ENCODE assay signal across 8 cellular contexts in genomic region chr17:21275047-21275578, GRCh38. TPM values are rescaled to one million over a fixed set of nuclear protein-coding genes. Genes with fewer than 3 reads are reported as not detected.
DNase-seq lines count a peak whose midpoint lies in the region; ATAC-seq and TF ChIP-seq lines count a peak whose summit lies in the region.

No MANE protein-coding gene starts in this region.

- peak; percentile 18 for ATAC-seq in GM18511 (IDR thresholded peaks at IDR 0.05; ENCODE audit: unreplicated experiment)

- H3K9me3 ChIP-seq in SJSA1 (replicated peaks) = no peaks in the 10 kb centered on the region
- no peaks in the 10 kb centered on the region for H3K9me3 ChIP-seq in skeletal muscle tissue (ENCODE audit: control insufficient read depth in 3 of 3, low read length in 3 of 3)

- POLR2A ChIA-PET in AG04449 (lab: Yijun Ruan, JAX) = interaction anchor here (0.8 to 1.6 kb wide), 3 partner anchors 10 to 108 kb away, joined by 3 to 5 read pairs (median 4); no protein-coding TSS in a partner anchor

- H3K27ac ChIP-seq in SJSA1 = no peak overlapping the region
- peak overlapping the region; percentile 69 for H3K27ac ChIP-seq in skeletal muscle tissue (ENCODE audit: low read depth, low read length)

- no peak for TF ChIP-seq CTCF in AG04449 (IDR thresholded peaks at IDR 0.05; ENCODE audit: insufficient read depth, low read length, missing control alignments)
- TF ChIP-seq CTCF in fibroblast of villous mesenchyme (IDR thresholded peaks at IDR 0.05; ENCODE audit: insufficient read depth, low read depth, low read length) = no peak
- TF ChIP-seq CTCF in GM13977 (IDR thresholded peaks at IDR 0.05; ENCODE audit: extremely low read depth, insufficient read depth, missing control alignments) = no peak

- H3K4me1 ChIP-seq in SJSA1 (replicated peaks) (peaks cover 20% of the 10 kb centered on the region), skeletal muscle tissue (ENCODE audit: control insufficient read depth in 3 of 3, insufficient read depth in 3 of 3, low read length in 3 of 3) (peaks cover 38 to 52% (median 50%) of the 10 kb centered on the region in 3 donors)

- no peak for DNase-seq in AG04449 (ENCODE audit: low read depth, low spot score)
- peak in 1 of 2 experiments; percentile 56 for DNase-seq in SJSA1 (ENCODE audit: low read depth in 1 of 2, low spot score in 2 of 2)
- DNase-seq in fibroblast of villous mesenchyme (ENCODE audit: low read depth) = no peak
- DNase-seq in C1 segment of cervical spinal cord (lab: John Stamatoyannopoulos, UW) = no peak
- DNase-seq in GM13977 (ENCODE audit: low spot score) = no peak
- no peak for DNase-seq in stimulated activated CD8-positive, alpha-beta memory T cell treated with anti-CD3 and anti-CD28 coated beads, Interleukin-4, amount 100 ng/mL, for 48 hours

- H3K9ac ChIP-seq in skeletal muscle tissue (ENCODE audit: low read depth in 1 of 3, low read length in 3 of 3) = peak overlapping the region; percentile 76 to 91 (median 85)

- H3K27me3 ChIP-seq in SJSA1 (replicated peaks) (no peaks in the 10 kb centered on the region), skeletal muscle tissue (ENCODE audit: control insufficient read depth in 3 of 3, insufficient read depth in 3 of 3, low read length in 3 of 3) (no peaks in the 10 kb centered on the region)

- H3K4me3 ChIP-seq in AG04449 (ENCODE audit: low read depth, low read length) (peak overlapping the region; percentile 65), SJSA1 (peak overlapping the region; percentile 44), fibroblast of villous mesenchyme (ENCODE audit: low read depth, low read length) (peak overlapping the region; percentile 69), skeletal muscle tissue (ENCODE audit: low read length in 3 of 3) (peak overlapping the region; percentile 67 to 79 (median 79))

- in situ Hi-C loops in GM13977 (cut with MboI; ENCODE audit: low pct_unique_long_range_greater_than_20kb, low sequenced_read_pairs, unreplicated experiment) = loop anchor here (25.0 kb wide), 1 partner anchor 237 kb away; no protein-coding TSS in a partner anchor

- no peaks in the 10 kb centered on the region for H3K36me3 ChIP-seq in SJSA1
- H3K36me3 ChIP-seq in skeletal muscle tissue (ENCODE audit: control insufficient read depth in 3 of 3, insufficient read depth in 3 of 3, low read length in 3 of 3) = no peaks in the 10 kb centered on the region

- CTCF ChIA-PET in AG04449 (lab: Yijun Ruan, JAX) = interaction anchor here (0.7 to 5.5 kb wide), 6 partner anchors 9 to 238 kb away, joined by 4 to 56 read pairs (median 18); no protein-coding TSS in a partner anchor

RNA-seq across cellular contexts. Expression of gene MAP2K3, which starts 9.4 kb away (rescaled TPM):
- total RNA-seq in SJSA1 (2014; rRNA removed; shearing (Covaris generic)) = 14.7 and 21.1 TPM in 2 replicates
- total RNA-seq in fibroblast of villous mesenchyme (19.3 and 30.7 TPM in 2 replicates), skeletal muscle tissue (11.5 TPM)

RNA-seq across cellular contexts. Expression of gene NATD1, which starts 21.9 kb away (rescaled TPM):
- 0.22 and 1.7 TPM in 2 replicates for total RNA-seq in SJSA1 (2014; rRNA removed; shearing (Covaris generic))
- 2.6 and 3.0 TPM in 2 replicates for total RNA-seq in fibroblast of villous mesenchyme
- total RNA-seq in skeletal muscle tissue = 3.7 TPM
